10 cellular contexts compared by ENCODE assay signal in the genomic region with DNA sequence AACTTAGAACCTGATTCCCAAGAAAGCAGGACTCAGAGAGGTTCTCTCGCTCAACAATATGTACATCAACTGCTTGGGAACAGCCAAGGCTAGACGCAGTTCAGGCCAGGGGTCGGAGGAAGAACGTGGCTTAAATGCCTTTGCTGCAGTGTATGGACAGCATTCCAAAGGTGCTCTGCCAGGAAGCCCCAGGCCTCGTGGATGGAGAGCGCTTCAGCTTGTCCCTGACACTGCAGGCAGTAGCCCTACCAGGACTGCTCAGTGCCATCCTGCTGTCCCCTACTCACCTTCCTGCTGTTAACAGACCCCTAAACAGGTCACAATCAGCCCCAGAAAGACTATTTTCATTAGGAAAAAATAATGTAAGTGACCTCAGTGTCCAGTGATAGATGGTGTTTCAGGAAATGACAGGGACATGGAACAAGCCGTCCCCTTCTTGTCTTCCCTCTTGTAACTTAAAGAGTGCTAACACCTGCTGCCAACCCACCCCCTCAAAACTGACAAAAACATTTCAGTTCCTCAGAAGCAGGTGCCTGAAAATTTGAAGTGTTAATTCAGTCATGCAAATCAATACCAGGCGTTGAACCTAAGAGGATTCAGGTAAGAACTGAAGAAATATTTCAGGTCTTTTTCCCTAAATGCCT. TPM values are rescaled to one million over a fixed set of nuclear protein-coding genes. Genes with fewer than 3 reads are reported as not detected.
DNase-seq lines count a peak whose midpoint lies in the region; ATAC-seq and TF ChIP-seq lines count a peak whose summit lies in the region.
"Had no signal": no experiment of that assay in that cellular context is flagged by ENCODE, and none has a peak within 500 bp of the region (broad histone marks: within the 10 kb centered on the region; RNA-seq: fewer than 3 reads in every experiment).

No MANE protein-coding gene starts in this region.

- ATAC-seq in GM18505 (IDR thresholded peaks at IDR 0.05; ENCODE audit: unreplicated experiment) (peak; percentile 59), GM21528 (IDR thresholded peaks at IDR 0.05; ENCODE audit: low FRiP score, unreplicated experiment) (peak; percentile 53), HG03442 (IDR thresholded peaks at IDR 0.05; ENCODE audit: unreplicated experiment) (peak; percentile 28), memory B cell (ENCODE audit: low read depth) (peak; percentile 83)

- peaks cover 29% of the 10 kb centered on the region for H3K4me1 Mint-ChIP-seq in memory B cell

- H3K9me3 ChIP-seq in MG63 = no peaks in the 10 kb centered on the region
- H3K9me3 ChIP-seq: neutrophil had no signal

- no peaks in the 10 kb centered on the region; the same call in 1 of the 2 replicates for H3K36me3 ChIP-seq in MG63
- H3K36me3 ChIP-seq: neutrophil had no signal

- H3K27me3 ChIP-seq in MG63 = no peaks in the 10 kb centered on the region
- H3K27me3 ChIP-seq: neutrophil had no signal

- peaks cover 5% of the 10 kb centered on the region for H3K9me3 Mint-ChIP-seq in memory B cell

- H3K36me3 Mint-ChIP-seq in memory B cell = peaks cover 12% of the 10 kb centered on the region

- DNase-seq in memory B cell (ENCODE audit: low spot score in 2 of 2) (no peak), NCI-H2227 treated with DMSO at 0.1 percent for 48 hours (lab: John Stamatoyannopoulos, UW) (no peak), iPS-NIHi11 (ENCODE audit: low spot score) (no peak), MG63 (no peak)
- DNase-seq in effector CD4-positive, alpha-beta T cell = no peak
- DNase-seq: activated CD4-positive, alpha-beta T cell treated with anti-CD3 and anti-CD28 coated beads, Interleukin-2, amount 10 ng/mL, durations not matched to agents 7 days and 5 days had no signal

- peak; percentile 13 for TF ChIP-seq POLR2A in GM18505 (IDR thresholded peaks at IDR 0.05; ENCODE audit: borderline replicate concordance, extremely low read depth, insufficient read depth, insufficient read length)

- no peak overlapping the region for H3K4me3 ChIP-seq in MG63

- peak overlapping the region; percentile 88 for H3K27ac Mint-ChIP-seq in memory B cell
- H3K27ac Mint-ChIP-seq: activated CD4-positive, alpha-beta T cell treated with anti-CD3 and anti-CD28 coated beads, Interleukin-2, amount 10 ng/mL, durations not matched to agents 7 days and 5 days had no signal

- no peak overlapping the region for H3K4me3 Mint-ChIP-seq in memory B cell
- H3K4me3 Mint-ChIP-seq: activated CD4-positive, alpha-beta T cell treated with anti-CD3 and anti-CD28 coated beads, Interleukin-2, amount 10 ng/mL, durations not matched to agents 7 days and 5 days had no signal

- no peaks in the 10 kb centered on the region for H3K27me3 Mint-ChIP-seq in memory B cell
- H3K27me3 Mint-ChIP-seq: activated CD4-positive, alpha-beta T cell treated with anti-CD3 and anti-CD28 coated beads, Interleukin-2, amount 10 ng/mL, durations not matched to agents 7 days and 5 days had no signal

RNA-seq across cellular contexts. Expression of a gene that starts 16.5 kb away (rescaled TPM):
- 5.0 and 6.0 TPM in 2 replicates for total RNA-seq in MG63 (2014; rRNA removed; shearing (Covaris generic); ENCODE audit: low replicate concordance)

Comparison
In these comparisons a context has a peak if more than half of its experiments do, and no peak if none do; other contexts are left out.
1. ATAC-seq: peak in every context shown above with its lines; median percentile 83 in memory B cell; 59 in GM18505; 53 in GM21528; 28 in HG03442.